ENCODE assay signal across 9 cellular contexts in genomic region chr19:44752123-44752815, GRCh38. TPM values are rescaled to one million over a fixed set of nuclear protein-coding genes. Genes with fewer than 3 reads are reported as not detected.
DNase-seq lines count a peak whose midpoint lies in the region; ATAC-seq and TF ChIP-seq lines count a peak whose summit lies in the region.
"Had no signal": no experiment of that assay in that cellular context is flagged by ENCODE, and none has a peak within 500 bp of the region (broad histone marks: within the 10 kb centered on the region; RNA-seq: fewer than 3 reads in every experiment).

No MANE protein-coding gene starts in this region.

- peaks cover 13% of the 10 kb centered on the region; the same call in 1 of the 2 replicates for H3K36me3 ChIP-seq in OCI-LY1 (ENCODE audit: insufficient read depth, low read length)
- H3K36me3 ChIP-seq in trophoblast cell (ENCODE audit: control insufficient read depth in 1 of 2, insufficient read depth in 2 of 2, low read length in 2 of 2): no peaks in the 10 kb centered on the region

- H3K4me1 ChIP-seq in OCI-LY1 (ENCODE audit: insufficient read depth, low read length, severe bottlenecking) (peaks cover 66% of the 10 kb centered on the region), trophoblast cell (ENCODE audit: control insufficient read depth in 1 of 2, insufficient read depth in 2 of 2, low read length in 2 of 2) (peaks cover 19 to 20% of the 10 kb centered on the region in 2 experiments)

- DNase-seq in coronary artery (ENCODE audit: low spot score): no peak
- DNase-seq in neural crest cell (ENCODE audit: low read depth, low spot score): no peak
- no peak for DNase-seq in KG1 (lab: John Stamatoyannopoulos, UW)
- no peak for DNase-seq in hypothalamus (lab: John Stamatoyannopoulos, UW)
- DNase-seq in trophoblast cell: no peak

- H2AK5ac ChIP-seq in trophoblast cell (ENCODE audit: low read length): no peak overlapping the region

- no peak overlapping the region for H4K12ac ChIP-seq in trophoblast cell (ENCODE audit: low read depth, low read length)

- no peaks in the 10 kb centered on the region for H3K27me3 ChIP-seq in OCI-LY1 (ENCODE audit: insufficient read depth, low read length)
- H3K27me3 ChIP-seq in trophoblast cell (ENCODE audit: insufficient read depth, low read length): peaks cover 21% of the 10 kb centered on the region

- no peak overlapping the region for H2BK5ac ChIP-seq in trophoblast cell (ENCODE audit: low read depth, low read length, poor library complexity)

- H3K36me3 Mint-ChIP-seq in neural crest cell (ENCODE audit: low read depth): no peaks in the 10 kb centered on the region

- H3F3A ChIP-seq in OCI-LY1 (ENCODE audit: insufficient read depth, low read length): peaks cover 12% of the 10 kb centered on the region

- no peak overlapping the region for H2BK120ac ChIP-seq in trophoblast cell (ENCODE audit: insufficient read depth, low read length, poor library complexity)

- H3K9me3 ChIP-seq in OCI-LY1 (ENCODE audit: low read length) (no peaks in the 10 kb centered on the region), trophoblast cell (ENCODE audit: insufficient read depth, low read depth, low read length) (peaks cover 4% of the 10 kb centered on the region)

- H4K20me1 ChIP-seq in OCI-LY1 (ENCODE audit: insufficient read depth, low read length): no peaks in the 10 kb centered on the region

- H3K4me2 ChIP-seq in OCI-LY1 (ENCODE audit: low read length) (peak overlapping the region; percentile 94), trophoblast cell (ENCODE audit: low read length) (no peak overlapping the region)

- no peak overlapping the region for H3K27ac Mint-ChIP-seq in neural crest cell (ENCODE audit: unreplicated experiment)

- no peak overlapping the region for H2AFZ ChIP-seq in OCI-LY1 (ENCODE audit: low read length)
- H2AFZ ChIP-seq in trophoblast cell (ENCODE audit: insufficient read depth, low read length, poor library complexity): no peak overlapping the region

- peak overlapping the region; percentile 72 for H3K4me3 Mint-ChIP-seq in neural crest cell

- no CpG with 5 or more reads among the region's 8 CpGs for WGBS in trophoblast cell (ENCODE audit: extremely low coverage, insufficient coverage, insufficient read length)

- H3K9me3 Mint-ChIP-seq in neural crest cell: no peaks in the 10 kb centered on the region

- H3K9ac ChIP-seq in OCI-LY1 (ENCODE audit: low read length) (peak overlapping the region; percentile 9; the same call in 1 of the 2 replicates), trophoblast cell (ENCODE audit: low read length) (no peak overlapping the region)

- TF ChIP-seq CTCF in C4-2B (conservative IDR thresholded peaks at IDR 0.05) (no peak), OCI-LY1 (IDR thresholded peaks at IDR 0.05; ENCODE audit: low read length) (no peak), coronary artery (IDR thresholded peaks at IDR 0.05) (no peak), neural crest cell (conservative IDR thresholded peaks at IDR 0.05) (no peak)

- no peak overlapping the region for H3K23ac ChIP-seq in trophoblast cell (ENCODE audit: low read length)

- no peak overlapping the region for H3K4me3 ChIP-seq in OCI-LY1 (ENCODE audit: low read depth, low read length, poor library complexity, severe bottlenecking)
- peak overlapping the region; percentile 68 for H3K4me3 ChIP-seq in coronary artery
- no peak overlapping the region for H3K4me3 ChIP-seq in trophoblast cell (ENCODE audit: low read depth, low read length)

- H3K9me2 ChIP-seq in OCI-LY1 (ENCODE audit: low read depth, low read length): no peaks in the 10 kb centered on the region

- H4K8ac ChIP-seq in trophoblast cell (ENCODE audit: low read depth, low read length): no peak overlapping the region

- no peak overlapping the region for H3K18ac ChIP-seq in trophoblast cell (ENCODE audit: low read length)

- H3K79me1 ChIP-seq in trophoblast cell (ENCODE audit: low read length): peaks cover 3% of the 10 kb centered on the region

- H3K4me1 Mint-ChIP-seq in neural crest cell: peaks cover 18% of the 10 kb centered on the region

- H3K27ac ChIP-seq in C4-2B (peak overlapping the region; percentile 72; the same call in 1 of the 2 replicates), OCI-LY1 (ENCODE audit: low read depth, low read length, poor library complexity, severe bottlenecking) (peak overlapping the region; percentile 95), coronary artery (peak overlapping the region in 1 of 2 donors; percentile 90), trophoblast cell (ENCODE audit: low read depth, low read length) (no peak overlapping the region)

- H3K27me3 Mint-ChIP-seq in neural crest cell (ENCODE audit: low read depth): peaks cover 93% of the 10 kb centered on the region

- H3K14ac ChIP-seq in trophoblast cell (ENCODE audit: low read length): no peak overlapping the region

- no peaks in the 10 kb centered on the region for H3K79me2 ChIP-seq in OCI-LY1 (ENCODE audit: insufficient read depth, low read length)
- H3K79me2 ChIP-seq in trophoblast cell (ENCODE audit: control insufficient read depth, insufficient read depth, low read length, poor library complexity): no peaks in the 10 kb centered on the region

- no peak overlapping the region for H3K4ac ChIP-seq in trophoblast cell (ENCODE audit: low read depth, low read length)

- ATAC-seq in HG03571 (IDR thresholded peaks at IDR 0.05; ENCODE audit: unreplicated experiment): no peak

- no peak overlapping the region for H2BK12ac ChIP-seq in trophoblast cell (ENCODE audit: low read length)

- H4K91ac ChIP-seq in trophoblast cell (ENCODE audit: low read depth, low read length): no peak overlapping the region

RNA-seq across cellular contexts. Expression of gene BCL3, which starts 3.8 kb away (rescaled TPM):
- total RNA-seq in neural crest cell: 2.2 TPM in 2 replicates
- 1.7 and 2.0 TPM in 2 replicates for polyA plus RNA-seq in trophoblast cell (2013)

RNA-seq across cellular contexts. Expression of gene CBLC, which starts 25.4 kb away (rescaled TPM):
- not detected in 2 replicates for total RNA-seq in neural crest cell
- polyA plus RNA-seq in trophoblast cell (2013): 1.4 and 1.7 TPM in 2 replicates
- total RNA-seq: HT1080 had no signal

RNA-seq across cellular contexts. Expression of gene CEACAM16, which starts 53.3 kb away (rescaled TPM):
- not detected in 2 replicates for total RNA-seq in neural crest cell
- not detected in 2 replicates for polyA plus RNA-seq in trophoblast cell (2013)
- total RNA-seq: HT1080 had no signal

RNA-seq across cellular contexts. Expression of gene BCAM, which starts 56.6 kb away (rescaled TPM):
- 5.3 and 5.5 TPM in 2 replicates for total RNA-seq in neural crest cell
- 33.0 and 36.2 TPM in 2 replicates for polyA plus RNA-seq in trophoblast cell (2013)
